ENCODE assay signal across 8 cellular contexts in genomic region chr6:144007455-144007778, GRCh38. TPM values are rescaled to one million over a fixed set of nuclear protein-coding genes. Genes with fewer than 3 reads are reported as not detected.
DNase-seq lines count a peak whose midpoint lies in the region; ATAC-seq and TF ChIP-seq lines count a peak whose summit lies in the region.

No MANE protein-coding gene starts in this region.

- H3K9ac ChIP-seq in SK-N-MC (ENCODE audit: insufficient read length) (peak overlapping the region; percentile 73), fibroblast of lung (ENCODE audit: insufficient read depth, low read length) (peak overlapping the region; percentile 39), parathyroid adenoma (no peak overlapping the region)

- H3K27ac ChIP-seq in SK-N-MC = no peak overlapping the region
- H3K27ac ChIP-seq in fibroblast of lung (ENCODE audit: insufficient read depth, low read length) = peak overlapping the region; percentile 84
- no peak overlapping the region for H3K27ac ChIP-seq in parathyroid adenoma

- H3K27me3 ChIP-seq in fibroblast of lung (ENCODE audit: control insufficient read depth, insufficient read depth, low read length) (no peaks in the 10 kb centered on the region), parathyroid adenoma (ENCODE audit: control insufficient read depth, insufficient read depth, low read length) (no peaks in the 10 kb centered on the region)

- DNase-seq in SK-N-MC (ENCODE audit: low read depth, low spot score) (no peak), fibroblast of lung (ENCODE audit: low read depth in 2 of 2) (no peak), NCI-H1417 (lab: John Stamatoyannopoulos, UW) (no peak), NCI-H1092 (lab: John Stamatoyannopoulos, UW) (no peak)

- H2AFZ ChIP-seq in fibroblast of lung (ENCODE audit: low read length) (no peak overlapping the region), parathyroid adenoma (peak overlapping the region; percentile 76)

- peak overlapping the region; percentile 25 for H3K4me2 ChIP-seq in fibroblast of lung (ENCODE audit: extremely low read depth, insufficient read depth, low read length)
- H3K4me2 ChIP-seq in parathyroid adenoma (ENCODE audit: low read length) = peak overlapping the region; percentile 66

- TF ChIP-seq CTCF in fibroblast of lung (conservative IDR thresholded peaks at IDR 0.05 in 1 of 2, IDR thresholded peaks at IDR 0.05 in 1 of 2; ENCODE audit: low read depth in 1 of 2, low read length in 2 of 2) (no peak), parathyroid adenoma (IDR thresholded peaks at IDR 0.05) (no peak)

- no peaks in the 10 kb centered on the region for H3K36me3 ChIP-seq in SK-N-MC (ENCODE audit: insufficient read depth, low read length)
- no peaks in the 10 kb centered on the region for H3K36me3 ChIP-seq in fibroblast of lung (ENCODE audit: control insufficient read depth, insufficient read depth, low read length)
- H3K36me3 ChIP-seq in parathyroid adenoma (ENCODE audit: control insufficient read depth, insufficient read depth, low read length) = no peaks in the 10 kb centered on the region

- H4K20me1 ChIP-seq in fibroblast of lung (ENCODE audit: control insufficient read depth, extremely low read depth, insufficient read depth, low read length) = no peaks in the 10 kb centered on the region

- H3K79me2 ChIP-seq in fibroblast of lung (ENCODE audit: control insufficient read depth, insufficient read depth, low read length) (peaks cover 4% of the 10 kb centered on the region), parathyroid adenoma (no peaks in the 10 kb centered on the region)

- H3K9me3 ChIP-seq in SK-N-MC (ENCODE audit: low read depth, low read length) (no peaks in the 10 kb centered on the region), fibroblast of lung (ENCODE audit: control insufficient read depth, insufficient read depth, low read depth, low read length) (no peaks in the 10 kb centered on the region), parathyroid adenoma (ENCODE audit: control insufficient read depth, low read length) (no peaks in the 10 kb centered on the region)

- no peaks in the 10 kb centered on the region for H3K4me1 ChIP-seq in fibroblast of lung (ENCODE audit: control insufficient read depth, extremely low read depth, insufficient read depth, low read length)
- no peaks in the 10 kb centered on the region for H3K4me1 ChIP-seq in parathyroid adenoma

- ATAC-seq in HG03045 (IDR thresholded peaks at IDR 0.05; ENCODE audit: unreplicated experiment) (no peak), GM18519 (IDR thresholded peaks at IDR 0.05; ENCODE audit: low FRiP score, unreplicated experiment) (no peak)

- peak overlapping the region; percentile 89 for H3K4me3 ChIP-seq in GM08714 (ENCODE audit: low read length)
- H3K4me3 ChIP-seq in SK-N-MC = peak overlapping the region; percentile 74
- peak overlapping the region; percentile 64 to 89 (median 67) for H3K4me3 ChIP-seq in fibroblast of lung (replicated peaks in 1 of 4; ENCODE audit: control extremely low read depth in 1 of 4, insufficient read depth in 1 of 4, low read depth in 3 of 4, low read length in 4 of 4)
- peak overlapping the region; percentile 57 for H3K4me3 ChIP-seq in parathyroid adenoma (ENCODE audit: low read depth, low read length)

RNA-seq across cellular contexts. Expression of gene PLAGL1, which starts 0.6 kb away (rescaled TPM):
- 8.0 and 11.4 TPM in 2 replicates for total RNA-seq in fibroblast of lung
- polyA plus RNA-seq in fibroblast of lung = 24.2 and 25.0 TPM in 2 replicates
- polyA plus RNA-seq in fibroblast of lung (2012) = 19.1 and 19.5 TPM in 2 replicates
- polyA minus RNA-seq in fibroblast of lung (ENCODE audit: low replicate concordance) = 19.7 and 52.2 TPM in 2 replicates
